In the genomic region with DNA sequence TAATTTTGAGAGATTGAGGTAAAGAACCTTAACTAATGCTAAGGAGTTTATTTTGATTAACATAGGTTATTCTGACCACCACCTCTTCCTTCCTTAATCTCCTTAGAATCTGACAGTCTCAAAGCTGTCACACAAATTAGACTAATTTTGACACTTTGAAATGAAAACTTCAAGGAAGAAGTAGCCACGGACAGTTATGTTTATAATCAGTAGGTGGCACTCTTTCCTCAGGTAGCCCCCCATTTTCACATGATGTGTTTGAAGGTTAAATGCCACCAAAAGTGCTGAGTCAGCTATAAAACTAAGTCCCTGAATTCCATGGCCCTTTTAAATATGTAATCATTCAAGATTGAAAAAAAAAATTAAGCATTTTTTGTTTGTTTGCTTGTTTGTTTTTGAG, we compare ENCODE assay signal across 10 cellular contexts. TPM values are rescaled to one million over a fixed set of nuclear protein-coding genes. Genes with fewer than 3 reads are reported as not detected.
A peak's percentile ranks its signal among the peaks of the same experiment; 100 is the strongest.
DNase-seq lines count a peak whose midpoint lies in the region; ATAC-seq and TF ChIP-seq lines count a peak whose summit lies in the region.
"Had no signal": no experiment of that assay in that cellular context is flagged by ENCODE, and none has a peak within 500 bp of the region (broad histone marks: within the 10 kb centered on the region; RNA-seq: fewer than 3 reads in every experiment).

No MANE protein-coding gene starts in this region.

- POLR2A ChIA-PET in activated B cell treated with CpG ODN at 0.5 μM for 24 hours (lab: Charles Lee) = no interaction called here
- POLR2A ChIA-PET in naive thymus-derived CD8-positive, alpha-beta T cell (lab: Charles Lee) = no interaction called here

- no peaks in the 10 kb centered on the region for H3K27me3 Mint-ChIP-seq in activated B cell treated with CpG ODN at 0.5 μM for 24 hours
- H3K27me3 Mint-ChIP-seq in naive thymus-derived CD8-positive, alpha-beta T cell = no peaks in the 10 kb centered on the region
- H3K27me3 Mint-ChIP-seq in stimulated activated naive CD8-positive, alpha-beta T cell treated with anti-CD3 and anti-CD28 coated beads, Interleukin-15, amount 100 ng/mL, for 72 hours = no peaks in the 10 kb centered on the region
- H3K27me3 Mint-ChIP-seq: CD8-positive, alpha-beta memory T cell; naive thymus-derived CD4-positive, alpha-beta T cell had no signal

- ATAC-seq in HG03439 (IDR thresholded peaks at IDR 0.05; ENCODE audit: unreplicated experiment) = peak; percentile 53
- peak; percentile 40 for ATAC-seq in activated B cell treated with CpG ODN at 0.5 μM for 24 hours (ENCODE audit: low read depth)
- peak; percentile 28 to 53 for ATAC-seq in naive thymus-derived CD8-positive, alpha-beta T cell
- no peak for ATAC-seq in stimulated activated naive CD8-positive, alpha-beta T cell treated with anti-CD3 and anti-CD28 coated beads, Interleukin-15, amount 100 ng/mL, for 72 hours
- ATAC-seq in GM19463 (IDR thresholded peaks at IDR 0.05; ENCODE audit: unreplicated experiment) = no peak
- ATAC-seq: naive thymus-derived CD4-positive, alpha-beta T cell had no signal

- no peaks in the 10 kb centered on the region for H3K9me3 Mint-ChIP-seq in activated B cell treated with CpG ODN at 0.5 μM for 24 hours
- no peaks in the 10 kb centered on the region for H3K9me3 Mint-ChIP-seq in naive thymus-derived CD8-positive, alpha-beta T cell
- H3K9me3 Mint-ChIP-seq in stimulated activated naive CD8-positive, alpha-beta T cell treated with anti-CD3 and anti-CD28 coated beads, Interleukin-15, amount 100 ng/mL, for 72 hours = no peaks in the 10 kb centered on the region
- H3K9me3 Mint-ChIP-seq: CD8-positive, alpha-beta memory T cell; naive thymus-derived CD4-positive, alpha-beta T cell had no signal

- DNase-seq in NCI-H1436 (lab: John Stamatoyannopoulos, UW) = peak; percentile 0
- no peak for DNase-seq in NCI-H1436 treated with DMSO at 0.1 percent for 48 hours (lab: John Stamatoyannopoulos, UW)
- DNase-seq in activated B cell treated with CpG ODN at 0.5 μM for 24 hours = no peak
- DNase-seq in naive thymus-derived CD8-positive, alpha-beta T cell = peak in 4 of 10 donors; percentile 8 to 39 (median 29)
- no peak for DNase-seq in stimulated activated naive CD8-positive, alpha-beta T cell treated with anti-CD3 and anti-CD28 coated beads, Interleukin-15, amount 100 ng/mL, for 72 hours
- DNase-seq in HPDE6-E6E7 (ENCODE audit: extremely low spot score) = no peak

- no peaks in the 10 kb centered on the region for H3K4me1 Mint-ChIP-seq in activated B cell treated with CpG ODN at 0.5 μM for 24 hours
- H3K4me1 Mint-ChIP-seq in naive thymus-derived CD8-positive, alpha-beta T cell = peaks cover 0 to 2% (median under 1%) of the 10 kb centered on the region in 4 donors
- H3K4me1 Mint-ChIP-seq in stimulated activated naive CD8-positive, alpha-beta T cell treated with anti-CD3 and anti-CD28 coated beads, Interleukin-15, amount 100 ng/mL, for 72 hours = no peaks in the 10 kb centered on the region
- H3K4me1 Mint-ChIP-seq: CD8-positive, alpha-beta memory T cell had no signal

- intact Hi-C loops in activated B cell treated with CpG ODN at 0.5 μM for 24 hours (cut with micrococcal nuclease) = loop anchor here (1.0 kb wide), 2 partner anchors 323 to 563 kb away; no protein-coding TSS in a partner anchor

- CTCF ChIA-PET in activated B cell treated with CpG ODN at 0.5 μM for 24 hours (lab: Charles Lee) = interaction anchor here (0.7 to 1.5 kb wide), 5 partner anchors 8 to 561 kb away, joined by 3 to 10 read pairs (median 4); no protein-coding TSS in a partner anchor

- no peak overlapping the region for H3K4me3 Mint-ChIP-seq in activated B cell treated with CpG ODN at 0.5 μM for 24 hours
- H3K4me3 Mint-ChIP-seq in naive thymus-derived CD8-positive, alpha-beta T cell = no peak overlapping the region
- H3K4me3 Mint-ChIP-seq in stimulated activated naive CD8-positive, alpha-beta T cell treated with anti-CD3 and anti-CD28 coated beads, Interleukin-15, amount 100 ng/mL, for 72 hours = no peak overlapping the region
- H3K4me3 Mint-ChIP-seq: CD8-positive, alpha-beta memory T cell; naive thymus-derived CD4-positive, alpha-beta T cell had no signal

- peaks cover 28% of the 10 kb centered on the region for H3K36me3 Mint-ChIP-seq in activated B cell treated with CpG ODN at 0.5 μM for 24 hours (ENCODE audit: low read depth)
- H3K36me3 Mint-ChIP-seq in naive thymus-derived CD8-positive, alpha-beta T cell = peaks cover 0 to 27% (median 7%) of the 10 kb centered on the region in 3 donors

- no peak for TF ChIP-seq CTCF in activated B cell treated with CpG ODN at 0.5 μM for 24 hours (IDR thresholded peaks at IDR 0.05)

- H3K27ac Mint-ChIP-seq in activated B cell treated with CpG ODN at 0.5 μM for 24 hours = no peak overlapping the region
- peak overlapping the region in 1 of 10 donors; percentile 22 for H3K27ac Mint-ChIP-seq in naive thymus-derived CD8-positive, alpha-beta T cell
- no peak overlapping the region for H3K27ac Mint-ChIP-seq in stimulated activated naive CD8-positive, alpha-beta T cell treated with anti-CD3 and anti-CD28 coated beads, Interleukin-15, amount 100 ng/mL, for 72 hours
- H3K27ac Mint-ChIP-seq: naive thymus-derived CD4-positive, alpha-beta T cell had no signal

RNA-seq across cellular contexts. Expression of a gene that starts 22.4 kb away (rescaled TPM):
- total RNA-seq in activated B cell treated with CpG ODN at 0.5 μM for 24 hours = 34.3 and 40.0 TPM in 2 replicates
- total RNA-seq in naive thymus-derived CD8-positive, alpha-beta T cell = 10 to 100 TPM; 35.4 to 40.1 TPM
- polyA plus RNA-seq in naive thymus-derived CD8-positive, alpha-beta T cell = 10 to 100 TPM in 2 of 3 donors, 1 to 10 TPM in 1; 9.8 to 16.6 (median 15.2) TPM

RNA-seq across cellular contexts. Expression of a gene that starts 23.9 kb away (rescaled TPM):
- 0.22 and 0.24 TPM in 2 replicates for total RNA-seq in activated B cell treated with CpG ODN at 0.5 μM for 24 hours
- total RNA-seq in naive thymus-derived CD8-positive, alpha-beta T cell = under 1 TPM; 0.55 to 0.78 TPM
- polyA plus RNA-seq in naive thymus-derived CD8-positive, alpha-beta T cell = under 1 TPM in 1 of 3 donors, not detected in 2; 0.06 TPM
- polyA plus RNA-seq: CD8-positive, alpha-beta memory T cell had no signal

RNA-seq across cellular contexts. Expression of a gene that starts 32.7 kb away (rescaled TPM):
- total RNA-seq in activated B cell treated with CpG ODN at 0.5 μM for 24 hours = 29.0 and 33.4 TPM in 2 replicates
- 10 to 100 TPM; 29.3 to 32.2 TPM for total RNA-seq in naive thymus-derived CD8-positive, alpha-beta T cell
- polyA plus RNA-seq in naive thymus-derived CD8-positive, alpha-beta T cell = 10 to 100 TPM; 38.1 to 40.9 (median 38.9) TPM

Comparison
In these comparisons a context has a peak if more than half of its experiments do, and no peak if none do; other contexts are left out.
1. ATAC-seq: peak in HG03439 (single experiment), activated B cell treated with CpG ODN at 0.5 μM for 24 hours (single experiment) and naive thymus-derived CD8-positive, alpha-beta T cell (2 of 2); none in stimulated activated naive CD8-positive, alpha-beta T cell treated with anti-CD3 and anti-CD28 coated beads, Interleukin-15, amount 100 ng/mL, for 72 hours (single experiment) and GM19463 (single experiment).